9 cellular contexts compared by ENCODE assay signal in genomic region chr7:24907311-24907886, GRCh38.
A peak's percentile ranks its signal among the peaks of the same experiment; 100 is the strongest.
DNase-seq lines count a peak whose midpoint lies in the region; ATAC-seq, FAIRE-seq and TF ChIP-seq lines count a peak whose summit lies in the region.
"Had no signal": no experiment of that assay in that cellular context is flagged by ENCODE, and none has a peak within 500 bp of the region (broad histone marks: within the 10 kb centered on the region; RNA-seq: fewer than 3 reads in every experiment).

No MANE protein-coding gene starts in this region.

- H3K9me3 ChIP-seq in astrocyte (ENCODE audit: insufficient read depth, low read depth, low read length): no peaks in the 10 kb centered on the region

- H3K4me3 ChIP-seq in astrocyte (ENCODE audit: insufficient read depth, low read depth, low read length): peak overlapping the region; percentile 22

- H2AFZ ChIP-seq in astrocyte (ENCODE audit: low read depth, low read length): no peak overlapping the region

- no peaks in the 10 kb centered on the region for H3K27me3 ChIP-seq in astrocyte (ENCODE audit: insufficient read depth, low read length)

- TF ChIP-seq CTCF in astrocyte (IDR thresholded peaks at IDR 0.05; ENCODE audit: insufficient read depth, low read depth, low read length): no peak
- no peak for TF ChIP-seq CTCF in type B pancreatic cell (conservative IDR thresholded peaks at IDR 0.05)

- in situ Hi-C loops in Caki2 (cut with HindIII; ENCODE audit: low pct_unique_long_range_greater_than_20kb, low sequenced_read_pairs): no loop called here

- FAIRE-seq in astrocyte (lab: Jason Lieb, UNC): no peak
- FAIRE-seq: H1 had no signal

- ATAC-seq in GM21367 (IDR thresholded peaks at IDR 0.05; ENCODE audit: unreplicated experiment): peak; percentile 38
- ATAC-seq in HG03571 (IDR thresholded peaks at IDR 0.05; ENCODE audit: unreplicated experiment): peak; percentile 59
- peak; percentile 88 for ATAC-seq in stimulated activated naive CD8-positive, alpha-beta T cell treated with anti-CD3 and anti-CD28 coated beads, Interleukin-15, amount 100 ng/mL, for 72 hours

- H3K27me3 Mint-ChIP-seq in astrocyte (ENCODE audit: low read depth, unreplicated experiment) (no peaks in the 10 kb centered on the region), type B pancreatic cell (no peaks in the 10 kb centered on the region)
- no peaks in the 10 kb centered on the region for H3K27me3 Mint-ChIP-seq in stimulated activated naive CD8-positive, alpha-beta T cell treated with anti-CD3 and anti-CD28 coated beads, Interleukin-15, amount 100 ng/mL, for 72 hours

- H3K9ac ChIP-seq in astrocyte (ENCODE audit: low read length): peak overlapping the region; percentile 62

- DNase-seq in Caki2 (ENCODE audit: low read depth): peak; percentile 67
- DNase-seq in astrocyte (ENCODE audit: low read depth): peak; percentile 85
- DNase-seq in stimulated activated naive CD8-positive, alpha-beta T cell treated with anti-CD3 and anti-CD28 coated beads, Interleukin-15, amount 100 ng/mL, for 72 hours: peak; percentile 40 to 50
- DNase-seq in NCI-H1048 (lab: John Stamatoyannopoulos, UW): no peak
- DNase-seq in GOT3 (lab: John Stamatoyannopoulos, UW): no peak
- DNase-seq in type B pancreatic cell (ENCODE audit: extremely low spot score, unreplicated experiment): no peak

- H3K79me2 ChIP-seq in astrocyte (ENCODE audit: insufficient read depth, low read length): peaks cover 73% of the 10 kb centered on the region

- peaks cover 15% of the 10 kb centered on the region for H3K4me1 Mint-ChIP-seq in astrocyte (ENCODE audit: low read depth, unreplicated experiment)
- H3K4me1 Mint-ChIP-seq in stimulated activated naive CD8-positive, alpha-beta T cell treated with anti-CD3 and anti-CD28 coated beads, Interleukin-15, amount 100 ng/mL, for 72 hours: peaks cover 32% of the 10 kb centered on the region
- peaks cover 4% of the 10 kb centered on the region for H3K4me1 Mint-ChIP-seq in type B pancreatic cell (ENCODE audit: unreplicated experiment)

- peaks cover 42% of the 10 kb centered on the region for H3K4me1 ChIP-seq in astrocyte (ENCODE audit: insufficient read depth, low read length)

- H4K20me1 ChIP-seq in astrocyte (ENCODE audit: insufficient read depth, low read length): peaks cover 21% of the 10 kb centered on the region

- peak overlapping the region; percentile 67 for H3K27ac ChIP-seq in astrocyte (ENCODE audit: low read depth, low read length)

- H3K36me3 ChIP-seq in astrocyte (ENCODE audit: insufficient read depth, low read length): no peaks in the 10 kb centered on the region

- no peak overlapping the region for H3K4me3 Mint-ChIP-seq in astrocyte (ENCODE audit: unreplicated experiment)
- H3K4me3 Mint-ChIP-seq in stimulated activated naive CD8-positive, alpha-beta T cell treated with anti-CD3 and anti-CD28 coated beads, Interleukin-15, amount 100 ng/mL, for 72 hours: no peak overlapping the region
- H3K4me3 Mint-ChIP-seq in type B pancreatic cell: no peak overlapping the region

- peak overlapping the region; percentile 82 for H3K4me2 ChIP-seq in astrocyte (ENCODE audit: low read length)

- H3K36me3 Mint-ChIP-seq in astrocyte (ENCODE audit: low read depth, unreplicated experiment) (peaks cover 11% of the 10 kb centered on the region), type B pancreatic cell (no peaks in the 10 kb centered on the region)

- no peaks in the 10 kb centered on the region for H3K9me3 Mint-ChIP-seq in astrocyte (ENCODE audit: unreplicated experiment)
- no peaks in the 10 kb centered on the region for H3K9me3 Mint-ChIP-seq in stimulated activated naive CD8-positive, alpha-beta T cell treated with anti-CD3 and anti-CD28 coated beads, Interleukin-15, amount 100 ng/mL, for 72 hours
- H3K9me3 Mint-ChIP-seq in type B pancreatic cell: peaks cover 4% of the 10 kb centered on the region

- no peak overlapping the region for H3K27ac Mint-ChIP-seq in astrocyte (ENCODE audit: unreplicated experiment)
- H3K27ac Mint-ChIP-seq in stimulated activated naive CD8-positive, alpha-beta T cell treated with anti-CD3 and anti-CD28 coated beads, Interleukin-15, amount 100 ng/mL, for 72 hours: no peak overlapping the region
- no peak overlapping the region for H3K27ac Mint-ChIP-seq in type B pancreatic cell

Comparison
In these comparisons a context has a peak if more than half of its experiments do, and no peak if none do; other contexts are left out.
1. DNase-seq: peak in Caki2 (single experiment), astrocyte (single experiment) and stimulated activated naive CD8-positive, alpha-beta T cell treated with anti-CD3 and anti-CD28 coated beads, Interleukin-15, amount 100 ng/mL, for 72 hours (2 of 2); none in NCI-H1048 (single experiment), GOT3 (single experiment) and type B pancreatic cell (single experiment).
2. ATAC-seq: peak in every context shown above with its lines; median percentile 88 in stimulated activated naive CD8-positive, alpha-beta T cell treated with anti-CD3 and anti-CD28 coated beads, Interleukin-15, amount 100 ng/mL, for 72 hours; 59 in HG03571; 38 in GM21367.